ENCODE assay signal across 9 cellular contexts in genomic region chr13:33745370-33746324, GRCh38.
DNase-seq lines count a peak whose midpoint lies in the region; ATAC-seq and TF ChIP-seq lines count a peak whose summit lies in the region.
"Had no signal": no experiment of that assay in that cellular context is flagged by ENCODE, and none has a peak within 500 bp of the region (broad histone marks: within the 10 kb centered on the region; RNA-seq: fewer than 3 reads in every experiment).

No MANE protein-coding gene starts in this region.

- no peak overlapping the region for H3K27ac Mint-ChIP-seq in naive B cell
- H3K27ac Mint-ChIP-seq: activated CD8-positive, alpha-beta memory T cell treated with anti-CD3 and anti-CD28 coated beads, Interleukin-2, amount 10 ng/mL, durations not matched to agents 7 days and 5 days had no signal

- no peak overlapping the region for H3K4me3 Mint-ChIP-seq in naive B cell
- H3K4me3 Mint-ChIP-seq: activated CD8-positive, alpha-beta memory T cell treated with anti-CD3 and anti-CD28 coated beads, Interleukin-2, amount 10 ng/mL, durations not matched to agents 7 days and 5 days had no signal

- H3K36me3 Mint-ChIP-seq in naive B cell = peaks cover 0 to 18% of the 10 kb centered on the region in 2 donors
- H3K36me3 Mint-ChIP-seq: activated CD8-positive, alpha-beta memory T cell treated with anti-CD3 and anti-CD28 coated beads, Interleukin-2, amount 10 ng/mL, durations not matched to agents 7 days and 5 days had no signal

- intact Hi-C loops in gastrocnemius medialis (cut with DNase I; ENCODE audit: low total_unique reads) = no loop called here

- no peaks in the 10 kb centered on the region for H3K36me3 ChIP-seq in gastrocnemius medialis

- TF ChIP-seq POLR2A in gastrocnemius medialis (IDR thresholded peaks at IDR 0.05) = no peak

- no peak overlapping the region for H3K27ac ChIP-seq in gastrocnemius medialis

- no peaks in the 10 kb centered on the region for H3K4me1 ChIP-seq in gastrocnemius medialis

- peak; percentile 58 for ATAC-seq in GM19035 (IDR thresholded peaks at IDR 0.05; ENCODE audit: unreplicated experiment)
- ATAC-seq in HG02885 (IDR thresholded peaks at IDR 0.05; ENCODE audit: poor library complexity, unreplicated experiment) = peak; percentile 58
- ATAC-seq in naive B cell (ENCODE audit: low read depth in 2 of 2) = peak; percentile 55 to 63
- no peak for ATAC-seq in gastrocnemius medialis
- ATAC-seq: activated CD8-positive, alpha-beta memory T cell treated with anti-CD3 and anti-CD28 coated beads, Interleukin-2, amount 10 ng/mL, durations not matched to agents 7 days and 5 days had no signal

- peaks cover 3 to 13% (median 8%) of the 10 kb centered on the region in 7 donors for H3K9me3 Mint-ChIP-seq in naive B cell

- H3K27me3 ChIP-seq in gastrocnemius medialis = no peaks in the 10 kb centered on the region

- H3K9me3 ChIP-seq in gastrocnemius medialis = no peaks in the 10 kb centered on the region

- peaks cover 10 to 15% (median 11%) of the 10 kb centered on the region in 3 donors for H3K4me1 Mint-ChIP-seq in naive B cell

- no peak overlapping the region for H3K4me3 ChIP-seq in gastrocnemius medialis

- in situ Hi-C loops in G401 (cut with HindIII; ENCODE audit: low sequenced_read_pairs) = no loop called here
- in situ Hi-C loops in gastrocnemius medialis (cut with MboI; ENCODE audit: low sequenced_read_pairs in 4 of 4) = no loop called here

- peak; percentile 2 for DNase-seq in NCI-H2029 treated with DMSO at 0.1 percent for 48 hours (lab: John Stamatoyannopoulos, UW)
- no peak for DNase-seq in naive B cell
- DNase-seq in G401 (ENCODE audit: low spot score) = no peak
- no peak for DNase-seq in inferior parietal cortex (ENCODE audit: extremely low spot score)
- no peak for DNase-seq in gastrocnemius medialis
- no peak for DNase-seq in activated CD4-positive, alpha-beta T cell treated with anti-CD3 and anti-CD28 coated beads, Interleukin-2, amount 50 U/mL, for 1 hour
- DNase-seq: activated CD8-positive, alpha-beta memory T cell treated with anti-CD3 and anti-CD28 coated beads, Interleukin-2, amount 10 ng/mL, durations not matched to agents 7 days and 5 days had no signal

- peaks cover 38 to 52% (median 42%) of the 10 kb centered on the region in 3 donors for H3K27me3 Mint-ChIP-seq in naive B cell
- H3K27me3 Mint-ChIP-seq: activated CD8-positive, alpha-beta memory T cell treated with anti-CD3 and anti-CD28 coated beads, Interleukin-2, amount 10 ng/mL, durations not matched to agents 7 days and 5 days had no signal

- no peak for TF ChIP-seq CTCF in gastrocnemius medialis (IDR thresholded peaks at IDR 0.05 in 4 of 5, conservative IDR thresholded peaks at IDR 0.05 in 1 of 5)

Comparison
In these comparisons a context has a peak if more than half of its experiments do, and no peak if none do; other contexts are left out.
1. ATAC-seq: peak in GM19035 (single experiment), HG02885 (single experiment) and naive B cell (2 of 2); none in gastrocnemius medialis (0 of 2).